In genomic region chr7:129769866-129770808, GRCh38 we compare ENCODE assay signal across 22 cellular contexts.
"Had no signal": no experiment of that assay in that cellular context is flagged by ENCODE, and none has a peak within 500 bp of the region (broad histone marks: within the 10 kb centered on the region; RNA-seq: fewer than 3 reads in every experiment).

No MANE protein-coding gene starts in this region.

- H3K27ac ChIP-seq: epithelial cell of prostate, esophagus squamous epithelium, gastroesophageal sphincter, hepatocyte, neutrophil, sigmoid colon, skin epidermis, stomach, thoracic aorta, transverse colon had no signal

- H3K36me3 ChIP-seq: gastroesophageal sphincter, neutrophil, sigmoid colon, stomach, thoracic aorta, transverse colon had no signal

- H3K4me2 ChIP-seq: hepatocyte had no signal

- H3K4me1 ChIP-seq: esophagus squamous epithelium, gastroesophageal sphincter, sigmoid colon, stomach, transverse colon had no signal

- H3K4me3 Mint-ChIP-seq: effector memory CD8-positive, alpha-beta T cell; naive thymus-derived CD4-positive, alpha-beta T cell; nephron progenitor cell had no signal

- H3K9me3 Mint-ChIP-seq: effector memory CD8-positive, alpha-beta T cell; naive thymus-derived CD4-positive, alpha-beta T cell; nephron progenitor cell had no signal

- DNase-seq: effector memory CD8-positive, alpha-beta T cell; esophagus squamous epithelium; foreskin fibroblast; head of caudate nucleus; left colon; left ventricle myocardium superior; mesendoderm; naive thymus-derived CD4-positive, alpha-beta T cell; nephron progenitor cell; sigmoid colon; stimulated activated CD4-positive, alpha-beta T cell treated with anti-CD3 and anti-CD28 coated beads, Interleukin-12 subunit alpha, Interleukin-12 subunit beta, amount 100 ng/mL, for 4 hours; stimulated activated naive CD4-positive, alpha-beta T cell; stomach; substantia nigra; transverse colon had no signal

- H3K36me3 Mint-ChIP-seq: naive thymus-derived CD4-positive, alpha-beta T cell had no signal

- H3K9me3 ChIP-seq: esophagus squamous epithelium, gastroesophageal sphincter, neutrophil, sigmoid colon, stomach, thoracic aorta, transverse colon had no signal

- H3K27ac Mint-ChIP-seq: naive thymus-derived CD4-positive, alpha-beta T cell; nephron progenitor cell had no signal

- H2AFZ ChIP-seq: hepatocyte had no signal

- ATAC-seq: effector memory CD8-positive, alpha-beta T cell; gastroesophageal sphincter; left colon; left ventricle myocardium superior had no signal

- H3K27me3 ChIP-seq: hepatocyte, sigmoid colon, transverse colon had no signal

- H3K4me3 ChIP-seq: esophagus squamous epithelium, gastroesophageal sphincter, hepatocyte, lung, sigmoid colon, skin epidermis, stomach, thoracic aorta, transverse colon had no signal
